9 cellular contexts compared by ENCODE assay signal in genomic region chr4:82223715-82224114, GRCh38.
DNase-seq lines count a peak whose midpoint lies in the region; ATAC-seq and TF ChIP-seq lines count a peak whose summit lies in the region.
"Had no signal": no experiment of that assay in that cellular context is flagged by ENCODE, and none has a peak within 500 bp of the region (broad histone marks: within the 10 kb centered on the region; RNA-seq: fewer than 3 reads in every experiment).

No MANE protein-coding gene starts in this region.

- H4K20me1 ChIP-seq in H9 (ENCODE audit: control insufficient read depth, insufficient read depth, insufficient read length): no peaks in the 10 kb centered on the region

- intact Hi-C loops in ovary (cut with DNase I): no loop called here
- intact Hi-C loops in vagina (cut with DNase I): no loop called here

- no peak overlapping the region for H3K4me2 ChIP-seq in H9 (ENCODE audit: insufficient read depth, insufficient read length, low read length)

- peak overlapping the region in 1 of 3 donors; percentile 24 for H3K27ac Mint-ChIP-seq in CD4-positive, CD25-positive, alpha-beta regulatory T cell
- no peak overlapping the region; a peak in 1 of 7 replicates for H3K27ac Mint-ChIP-seq in H9

- TF ChIP-seq CTCF in H9 (conservative IDR thresholded peaks at IDR 0.05): no peak
- TF ChIP-seq CTCF in ovary (IDR thresholded peaks at IDR 0.05): no peak
- no peak for TF ChIP-seq CTCF in vagina (IDR thresholded peaks at IDR 0.05)

- H3K9ac ChIP-seq in H9 (ENCODE audit: extremely low read depth, insufficient read length, low read length): no peak overlapping the region
- H3K9ac ChIP-seq: parathyroid adenoma had no signal

- no peak overlapping the region for H3K14ac ChIP-seq in H9 (ENCODE audit: insufficient read depth, low read length)

- H4K8ac ChIP-seq in H9 (replicated peaks; ENCODE audit: insufficient read length, low read depth, low read length): no peak overlapping the region

- H4K5ac ChIP-seq in H9 (ENCODE audit: insufficient read length, low read depth, low read length): no peak overlapping the region

- no peak overlapping the region for H3K23ac ChIP-seq in H9 (ENCODE audit: insufficient read length, low read depth, low read length)

- H3K4me3 ChIP-seq in CD4-positive, CD25-positive, alpha-beta regulatory T cell (ENCODE audit: low read depth, low read length): no peak overlapping the region
- H3K4me3 ChIP-seq in ovary (no peak overlapping the region), vagina (no peak overlapping the region)

- no peak overlapping the region for H2AK5ac ChIP-seq in H9 (ENCODE audit: insufficient read length, low read length)

- H3K4ac ChIP-seq in H9 (ENCODE audit: low read depth, low read length): no peak overlapping the region

- H4K91ac ChIP-seq in H9 (ENCODE audit: insufficient read length, low read depth, low read length): no peak overlapping the region

- H3T11ph ChIP-seq in H9 (ENCODE audit: low read length): no peak overlapping the region

- peak in 2 of 3 donors; percentile 29 to 50 for DNase-seq in CD4-positive, CD25-positive, alpha-beta regulatory T cell
- DNase-seq in H9 (peak; percentile 46), SKM-1 (lab: John Stamatoyannopoulos, UW; ENCODE audit: unreplicated experiment) (peak; percentile 80), iPS-NIHi11 (ENCODE audit: low spot score) (peak; percentile 28), AG08396 (ENCODE audit: low spot score) (no peak), ovary (no peak), vagina (ENCODE audit: extremely low spot score in 2 of 2) (no peak)

- no peak overlapping the region for H3K18ac ChIP-seq in H9 (ENCODE audit: insufficient read length, low read depth, low read length)

- peak overlapping the region in 2 of 4 donors; percentile 1 to 56 for H3K4me3 Mint-ChIP-seq in CD4-positive, CD25-positive, alpha-beta regulatory T cell
- H3K4me3 Mint-ChIP-seq in H9: no peak overlapping the region

- no peak for TF ChIP-seq EP300 in ovary (IDR thresholded peaks at IDR 0.05)

- H3K27me3 Mint-ChIP-seq in CD4-positive, CD25-positive, alpha-beta regulatory T cell: no peaks in the 10 kb centered on the region
- peaks cover 15% of the 10 kb centered on the region for H3K27me3 Mint-ChIP-seq in H9 (ENCODE audit: low read depth)

- H2BK5ac ChIP-seq in H9 (ENCODE audit: insufficient read length, low read length): no peak overlapping the region

- peak; percentile 74 to 91 for ATAC-seq in CD4-positive, CD25-positive, alpha-beta regulatory T cell (ENCODE audit: low read depth in 2 of 2)
- no peak for ATAC-seq in HG03135 (IDR thresholded peaks at IDR 0.05; ENCODE audit: unreplicated experiment)

- H3K23me2 ChIP-seq in H9 (ENCODE audit: insufficient read length, low read depth, low read length, poor library complexity, severe bottlenecking): no peaks in the 10 kb centered on the region

- H3K4me1 Mint-ChIP-seq in CD4-positive, CD25-positive, alpha-beta regulatory T cell: peaks cover 0 to 14% (median 6%) of the 10 kb centered on the region in 4 donors
- peaks cover 5 to 6% of the 10 kb centered on the region in 2 experiments for H3K4me1 Mint-ChIP-seq in H9

- H2BK20ac ChIP-seq in H9 (ENCODE audit: low read depth, low read length, poor library complexity, severe bottlenecking): no peak overlapping the region

- no peaks in the 10 kb centered on the region for H3K79me2 ChIP-seq in H9 (ENCODE audit: insufficient read depth, low read length)
- H3K79me2 ChIP-seq: parathyroid adenoma had no signal

- no CpG with 5 or more reads among the region's 4 CpGs for WGBS in H9 (ENCODE audit: extremely low coverage, insufficient read length, low lambda C conversion rate)
- 17 to 28% (median 27%) methylated on average over 4 of the region's 4 CpGs for WGBS in ovary, 3 donors

- H3K4me1 ChIP-seq in CD4-positive, CD25-positive, alpha-beta regulatory T cell (ENCODE audit: control insufficient read depth, insufficient read depth, low read length, poor library complexity, severe bottlenecking): peaks cover 6% of the 10 kb centered on the region
- no peaks in the 10 kb centered on the region for H3K4me1 ChIP-seq in H9 (ENCODE audit: insufficient read depth, low read length)
- no peaks in the 10 kb centered on the region for H3K4me1 ChIP-seq in ovary (ENCODE audit: insufficient read depth)
- no peaks in the 10 kb centered on the region for H3K4me1 ChIP-seq in vagina
- H3K4me1 ChIP-seq: parathyroid adenoma had no signal

- H3K36me3 ChIP-seq in CD4-positive, CD25-positive, alpha-beta regulatory T cell (ENCODE audit: control insufficient read depth, insufficient read depth, low read length): no peaks in the 10 kb centered on the region
- H3K36me3 ChIP-seq in ovary (no peaks in the 10 kb centered on the region), vagina (no peaks in the 10 kb centered on the region)

- H3K56ac ChIP-seq in H9 (ENCODE audit: insufficient read length, low read depth, low read length): no peak overlapping the region

- no peaks in the 10 kb centered on the region for H3K9me3 Mint-ChIP-seq in CD4-positive, CD25-positive, alpha-beta regulatory T cell
- no peaks in the 10 kb centered on the region for H3K9me3 Mint-ChIP-seq in H9

- H2BK15ac ChIP-seq in H9 (ENCODE audit: low read depth, low read length): no peak overlapping the region

- H2BK12ac ChIP-seq in H9 (ENCODE audit: insufficient read length, low read depth, low read length): no peak overlapping the region

- no peaks in the 10 kb centered on the region for H3K79me1 ChIP-seq in H9 (ENCODE audit: insufficient read depth, low read depth, low read length, poor library complexity, severe bottlenecking)

- no peak overlapping the region for H3K27ac ChIP-seq in CD4-positive, CD25-positive, alpha-beta regulatory T cell (ENCODE audit: insufficient read depth, low read length, poor library complexity, severe bottlenecking)
- H3K27ac ChIP-seq in H9 (ENCODE audit: insufficient read length, low read depth, low read length) (no peak overlapping the region), ovary (no peak overlapping the region), vagina (no peak overlapping the region)
- H3K27ac ChIP-seq: parathyroid adenoma had no signal

- TF ChIP-seq POLR2A in ovary (IDR thresholded peaks at IDR 0.05): no peak
- TF ChIP-seq POLR2A in vagina (IDR thresholded peaks at IDR 0.05): no peak

- H2AFZ ChIP-seq in H9 (ENCODE audit: low read length): no peak overlapping the region
- H2AFZ ChIP-seq: parathyroid adenoma had no signal

- H3K36me3 Mint-ChIP-seq in CD4-positive, CD25-positive, alpha-beta regulatory T cell: no peaks in the 10 kb centered on the region
- no peaks in the 10 kb centered on the region for H3K36me3 Mint-ChIP-seq in H9 (ENCODE audit: insufficient read depth in 1 of 3, low read depth in 3 of 3)

- no peak overlapping the region for H2BK120ac ChIP-seq in H9 (ENCODE audit: low read depth, low read length, poor library complexity, severe bottlenecking)

- H3K9me3 ChIP-seq in CD4-positive, CD25-positive, alpha-beta regulatory T cell (ENCODE audit: control insufficient read depth in 2 of 2, low read length in 2 of 2): no peaks in the 10 kb centered on the region
- H3K9me3 ChIP-seq in H9 (ENCODE audit: control insufficient read depth, low read depth, low read length) (no peaks in the 10 kb centered on the region), ovary (no peaks in the 10 kb centered on the region), vagina (no peaks in the 10 kb centered on the region)

- H3K27me3 ChIP-seq in CD4-positive, CD25-positive, alpha-beta regulatory T cell (ENCODE audit: control insufficient read depth, insufficient read depth, low read length): no peaks in the 10 kb centered on the region
- H3K27me3 ChIP-seq in H9 (ENCODE audit: insufficient read depth, low read length) (peaks cover 2% of the 10 kb centered on the region; the same call in 1 of the 2 replicates), ovary (no peaks in the 10 kb centered on the region), vagina (no peaks in the 10 kb centered on the region)

Comparison
In these comparisons a context has a peak if more than half of its experiments do, and no peak if none do; other contexts are left out.
1. DNase-seq: peak in CD4-positive, CD25-positive, alpha-beta regulatory T cell (2 of 3), H9 (single experiment), SKM-1 (single experiment) and iPS-NIHi11 (single experiment); none in AG08396 (single experiment), ovary (0 of 5) and vagina (0 of 2).